12 cellular contexts compared by ENCODE assay signal in genomic region chr3:47890037-47890831, GRCh38.
DNase-seq lines count a peak whose midpoint lies in the region; ATAC-seq and TF ChIP-seq lines count a peak whose summit lies in the region.
"Had no signal": no experiment of that assay in that cellular context is flagged by ENCODE, and none has a peak within 500 bp of the region (broad histone marks: within the 10 kb centered on the region; RNA-seq: fewer than 3 reads in every experiment).

No MANE protein-coding gene starts in this region.

- no peak overlapping the region for H3K14ac ChIP-seq in H9 (ENCODE audit: insufficient read depth, low read length)

- no peak for TF ChIP-seq POLR2A in gastrocnemius medialis (IDR thresholded peaks at IDR 0.05)

- H2BK5ac ChIP-seq in H9 (ENCODE audit: insufficient read length, low read length), result no peak overlapping the region

- no peaks in the 10 kb centered on the region for H4K20me1 ChIP-seq in H9 (ENCODE audit: control insufficient read depth, insufficient read depth, insufficient read length)

- H3K27me3 ChIP-seq in H9 (ENCODE audit: insufficient read depth, low read length) (no peaks in the 10 kb centered on the region), gastrocnemius medialis (no peaks in the 10 kb centered on the region)
- H3K27me3 ChIP-seq: MG63, ovary, thyroid gland had no signal

- H3K4me1 Mint-ChIP-seq in H9, result peaks cover 43 to 56% of the 10 kb centered on the region in 2 experiments

- no peaks in the 10 kb centered on the region for H3K79me2 ChIP-seq in H9 (ENCODE audit: insufficient read depth, low read length)

- no peak overlapping the region for H3K27ac ChIP-seq in H9 (ENCODE audit: insufficient read length, low read depth, low read length)
- peak overlapping the region; percentile 56 to 57 for H3K27ac ChIP-seq in coronary artery
- H3K27ac ChIP-seq in gastrocnemius medialis, result peak overlapping the region; percentile 41 to 77 (median 67)
- H3K27ac ChIP-seq: thyroid gland had no signal

- intact Hi-C loops in gastrocnemius medialis (cut with DNase I; ENCODE audit: low total_unique reads), result loop anchor here (1.0 kb wide), 1 partner anchor 261 kb away; no protein-coding TSS in a partner anchor

- no peak overlapping the region for H3K18ac ChIP-seq in H9 (ENCODE audit: insufficient read length, low read depth, low read length)

- H2BK120ac ChIP-seq in H9 (ENCODE audit: low read depth, low read length, poor library complexity, severe bottlenecking), result no peak overlapping the region

- no peaks in the 10 kb centered on the region for H3K27me3 Mint-ChIP-seq in H9 (ENCODE audit: low read depth)

- no peak overlapping the region for H2AFZ ChIP-seq in H9 (ENCODE audit: low read length)

- WGBS in H9 (ENCODE audit: extremely low coverage, insufficient read length, low lambda C conversion rate), result no CpG with 5 or more reads among the region's 3 CpGs

- peaks cover 0 to 22% of the 10 kb centered on the region in 2 donors for H3K36me3 ChIP-seq in gastrocnemius medialis
- H3K36me3 ChIP-seq: ovary, thyroid gland had no signal

- no peak overlapping the region for H2AK5ac ChIP-seq in H9 (ENCODE audit: insufficient read length, low read length)

- peaks cover 3% of the 10 kb centered on the region for H3K4me1 ChIP-seq in H9 (ENCODE audit: insufficient read depth, low read length)
- H3K4me1 ChIP-seq in gastrocnemius medialis, result peaks cover 23 to 52% of the 10 kb centered on the region in 2 donors
- H3K4me1 ChIP-seq: thyroid gland had no signal

- H3K9me3 Mint-ChIP-seq in H9, result no peaks in the 10 kb centered on the region

- H3K23me2 ChIP-seq in H9 (ENCODE audit: insufficient read length, low read depth, low read length, poor library complexity, severe bottlenecking), result no peaks in the 10 kb centered on the region

- H3K27ac Mint-ChIP-seq in H9, result peak overlapping the region; percentile 74 to 94 (median 82)

- H2BK12ac ChIP-seq in H9 (ENCODE audit: insufficient read length, low read depth, low read length), result no peak overlapping the region

- H3K79me1 ChIP-seq in H9 (ENCODE audit: insufficient read depth, low read depth, low read length, poor library complexity, severe bottlenecking), result no peaks in the 10 kb centered on the region

- no peak overlapping the region for H4K5ac ChIP-seq in H9 (ENCODE audit: insufficient read length, low read depth, low read length)

- in situ Hi-C loops in gastrocnemius medialis (cut with MboI; ENCODE audit: low sequenced_read_pairs in 4 of 4) (no loop called here), GM13977 (cut with MboI; ENCODE audit: low pct_unique_long_range_greater_than_20kb, low sequenced_read_pairs, unreplicated experiment) (no loop called here)

- ATAC-seq in gastrocnemius medialis (no peak), GM18511 (IDR thresholded peaks at IDR 0.05; ENCODE audit: unreplicated experiment) (no peak)

- TF ChIP-seq CTCF in H9 (conservative IDR thresholded peaks at IDR 0.05) (no peak), coronary artery (IDR thresholded peaks at IDR 0.05) (no peak), gastrocnemius medialis (IDR thresholded peaks at IDR 0.05 in 4 of 5, conservative IDR thresholded peaks at IDR 0.05 in 1 of 5) (no peak), GM13977 (IDR thresholded peaks at IDR 0.05; ENCODE audit: extremely low read depth, insufficient read depth, missing control alignments) (no peak)

- H3K4ac ChIP-seq in H9 (ENCODE audit: low read depth, low read length), result no peak overlapping the region

- no peaks in the 10 kb centered on the region for H3K9me3 ChIP-seq in H9 (ENCODE audit: control insufficient read depth, low read depth, low read length)
- H3K9me3 ChIP-seq in gastrocnemius medialis, result no peaks in the 10 kb centered on the region
- H3K9me3 ChIP-seq: MG63, ovary, thyroid gland had no signal

- peak overlapping the region; percentile 43 for H3K9ac ChIP-seq in H9 (ENCODE audit: extremely low read depth, insufficient read length, low read length)

- H3T11ph ChIP-seq in H9 (ENCODE audit: low read length), result no peak overlapping the region

- no peak overlapping the region for H3K4me2 ChIP-seq in H9 (ENCODE audit: insufficient read depth, insufficient read length, low read length)

- H2BK15ac ChIP-seq in H9 (ENCODE audit: low read depth, low read length), result no peak overlapping the region

- no peak overlapping the region for H3K23ac ChIP-seq in H9 (ENCODE audit: insufficient read length, low read depth, low read length)

- peaks cover 15 to 33% (median 23%) of the 10 kb centered on the region in 3 experiments; a peak in 6 of 7 replicates for H3K36me3 Mint-ChIP-seq in H9 (ENCODE audit: insufficient read depth in 1 of 3, low read depth in 3 of 3)

- DNase-seq in H9, result no peak
- no peak for DNase-seq in coronary artery (ENCODE audit: low spot score)
- DNase-seq in left kidney (ENCODE audit: low read depth, low spot score), result peak; percentile 74
- no peak for DNase-seq in gastrocnemius medialis
- no peak for DNase-seq in GM13977 (ENCODE audit: low spot score)
- no peak for DNase-seq in activated T-cell treated with anti-CD3 and anti-CD28 coated beads, Interleukin-2, amount 50 U/mL, for 1 hour
- DNase-seq in DMS153 treated with DMSO at 0.1 percent for 48 hours (lab: John Stamatoyannopoulos, UW; ENCODE audit: unreplicated experiment), result no peak
- DNase-seq: MG63, T1000, thyroid gland had no signal

- H4K8ac ChIP-seq in H9 (replicated peaks; ENCODE audit: insufficient read length, low read depth, low read length), result no peak overlapping the region

- H4K91ac ChIP-seq in H9 (ENCODE audit: insufficient read length, low read depth, low read length), result no peak overlapping the region

- H3K4me3 ChIP-seq in coronary artery (peak overlapping the region; percentile 13), gastrocnemius medialis (no peak overlapping the region)
- H3K4me3 ChIP-seq: MG63, ovary, thyroid gland had no signal

- H3K56ac ChIP-seq in H9 (ENCODE audit: insufficient read length, low read depth, low read length), result no peak overlapping the region

- H3K4me3 Mint-ChIP-seq in H9, result peak overlapping the region; percentile 5 to 12; a peak in 4 of 5 replicates

- no peak overlapping the region for H2BK20ac ChIP-seq in H9 (ENCODE audit: low read depth, low read length, poor library complexity, severe bottlenecking)
